ENCODE assay signal across 1 cellular context in genomic region chrX:69396916-69397315, GRCh38.
TF ChIP-seq lines count a peak whose summit lies in the region.

No MANE protein-coding gene starts in this region.

TF ChIP-seq in GM23338, 12 proteins besides CTCF, POLR2A, EP300 and RAD21 (continued from another document):
- TF ChIP-seq ZNF462 (CRISPR knock-in tag; IDR thresholded peaks at IDR 0.05) (no peak), CREB1 (CRISPR knock-in tag; IDR thresholded peaks at IDR 0.05; ENCODE audit: low read depth) (no peak), ZNF331 (CRISPR knock-in tag; IDR thresholded peaks at IDR 0.05; ENCODE audit: low read depth) (no peak), POLR2AphosphoS5 (IDR thresholded peaks at IDR 0.05; ENCODE audit: low read depth) (no peak), EZH2 (IDR thresholded peaks at IDR 0.05; ENCODE audit: low read depth, unreplicated experiment) (no peak)
